33 cellular contexts compared by ENCODE assay signal in the genomic region with DNA sequence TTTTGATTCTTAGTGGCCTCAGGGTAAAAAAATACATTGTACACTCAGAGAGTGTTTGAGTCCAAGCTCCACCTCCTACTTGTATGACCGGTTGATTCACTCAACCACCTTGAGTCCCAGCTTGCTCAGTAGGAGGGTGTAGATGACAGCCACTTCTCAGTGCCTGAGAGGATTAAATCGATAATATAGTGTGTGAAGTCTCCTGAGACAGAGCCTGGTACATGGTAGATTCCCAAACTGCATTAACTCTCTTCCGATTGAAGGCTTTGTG. TPM values are rescaled to one million over a fixed set of nuclear protein-coding genes. Genes with fewer than 3 reads are reported as not detected.
DNase-seq lines count a peak whose midpoint lies in the region; ATAC-seq and TF ChIP-seq lines count a peak whose summit lies in the region.
"Had no signal": no experiment of that assay in that cellular context is flagged by ENCODE, and none has a peak within 500 bp of the region (broad histone marks: within the 10 kb centered on the region; RNA-seq: fewer than 3 reads in every experiment).

No MANE protein-coding gene starts in this region.

- intact Hi-C loops in prostate gland (cut with DNase I): no loop called here

- no peak for TF ChIP-seq CTCF in prostate gland (IDR thresholded peaks at IDR 0.05)

- DNase-seq in SIG-M5 treated with dmso at 0.1 percent for 504 hours (lab: John Stamatoyannopoulos, UW; ENCODE audit: unreplicated experiment): peak; percentile 12
- no peak for DNase-seq in SIG-M5 (lab: John Stamatoyannopoulos, UW)
- DNase-seq in NCI-H510A (lab: John Stamatoyannopoulos, UW): peak; percentile 75
- DNase-seq in prostate gland (ENCODE audit: low spot score): peak; percentile 47
- no peak for DNase-seq in stimulated activated CD4-positive, alpha-beta T cell treated with anti-CD3 and anti-CD28 coated beads, Interleukin-12 subunit alpha, Interleukin-12 subunit beta, amount 100 ng/mL, for 4 hours
- no peak for DNase-seq in activated gamma-delta T cell (lab: John Stamatoyannopoulos, UW)
- DNase-seq: activated CD4-positive, alpha-beta T cell treated with anti-CD3 and anti-CD28 coated beads, Interleukin-2, amount 10 ng/mL, durations not matched to agents 24 days and 14 days; activated naive CD8-positive, alpha-beta T cell treated with anti-CD3 and anti-CD28 coated beads for 36 hours; dermis blood vessel endothelial cell; GDM1; GOT3; head of caudate nucleus; Kasumi-1; mesenchymal stem cell; naive B cell; NCI-H1092; NCI-H2081 treated with DMSO at 0.1 percent for 48 hours; NCI-H526; nucleus accumbens; retina; stimulated activated CD4-positive, alpha-beta T cell treated with anti-CD3 and anti-CD28 coated beads, Interleukin-2, amount 100 ng/mL, for 48 hours; substantia nigra; T-helper 2 cell had no signal

- no peaks in the 10 kb centered on the region for H3K9me3 ChIP-seq in prostate gland

- no peaks in the 10 kb centered on the region for H3K36me3 ChIP-seq in prostate gland

- no peaks in the 10 kb centered on the region for H3K4me1 ChIP-seq in prostate gland (replicated peaks)

- no peaks in the 10 kb centered on the region for H3K27me3 ChIP-seq in prostate gland (replicated peaks; ENCODE audit: insufficient read depth)

- TF ChIP-seq POLR2A in prostate gland (IDR thresholded peaks at IDR 0.05): no peak

- ATAC-seq in esophagus mucosa (peak; percentile 92), HG02840 (IDR thresholded peaks at IDR 0.05; ENCODE audit: low FRiP score, unreplicated experiment) (no peak)
- ATAC-seq: activated T-helper 17 cell treated with anti-CD3 and anti-CD28 coated beads, Interleukin-2, amount 50 U/mL, for 72 hours; SK-N-SH treated with all-trans-retinoic acid at 6 μM for 48 hours; stimulated activated effector memory CD8-positive, alpha-beta T cell treated with anti-CD3 and anti-CD28 coated beads, Interleukin-12 subunit alpha, Interleukin-12 subunit beta, amount 100 ng/mL, for 72 hours had no signal

- peak overlapping the region in 1 of 2 donors; percentile 23 for H3K27ac ChIP-seq in prostate gland

- H3K4me3 ChIP-seq in prostate gland: no peak overlapping the region
- H3K4me3 ChIP-seq: smooth muscle cell had no signal

- 50% methylated on average over 3 of the region's 3 CpGs for WGBS in prostate gland

RNA-seq across cellular contexts. Expression of a gene that starts 38.4 kb away (rescaled TPM):
- 0.16 TPM for total RNA-seq in esophagus mucosa
- total RNA-seq in prostate gland: 1 to 10 TPM; 2.0 to 7.7 TPM
- total RNA-seq: activated CD4-positive, alpha-beta T cell treated with anti-CD3 and anti-CD28 coated beads, Interleukin-2, amount 10 ng/mL, durations not matched to agents 24 days and 14 days; activated T-helper 17 cell treated with anti-CD3 and anti-CD28 coated beads, Interleukin-2, amount 50 U/mL, for 72 hours; astrocyte; B cell; dermis blood vessel endothelial cell; endothelial cell of umbilical vein; RPMI7951; smooth muscle cell had no signal

RNA-seq across cellular contexts. Expression of a gene that starts 48.8 kb away (rescaled TPM):
- total RNA-seq in esophagus mucosa: 81.3 TPM
- 100 to 1,000 TPM; 119 to 147 TPM for total RNA-seq in prostate gland

Comparison
In these comparisons a context has a peak if more than half of its experiments do, and no peak if none do; other contexts are left out.
1. DNase-seq: peak in SIG-M5 treated with dmso at 0.1 percent for 504 hours (single experiment), NCI-H510A (single experiment) and prostate gland (single experiment); none in SIG-M5 (single experiment), stimulated activated CD4-positive, alpha-beta T cell treated with anti-CD3 and anti-CD28 coated beads, Interleukin-12 subunit alpha, Interleukin-12 subunit beta, amount 100 ng/mL, for 4 hours (single experiment) and activated gamma-delta T cell (single experiment).